ENCODE assay signal across 1 cellular context in the genomic region with DNA sequence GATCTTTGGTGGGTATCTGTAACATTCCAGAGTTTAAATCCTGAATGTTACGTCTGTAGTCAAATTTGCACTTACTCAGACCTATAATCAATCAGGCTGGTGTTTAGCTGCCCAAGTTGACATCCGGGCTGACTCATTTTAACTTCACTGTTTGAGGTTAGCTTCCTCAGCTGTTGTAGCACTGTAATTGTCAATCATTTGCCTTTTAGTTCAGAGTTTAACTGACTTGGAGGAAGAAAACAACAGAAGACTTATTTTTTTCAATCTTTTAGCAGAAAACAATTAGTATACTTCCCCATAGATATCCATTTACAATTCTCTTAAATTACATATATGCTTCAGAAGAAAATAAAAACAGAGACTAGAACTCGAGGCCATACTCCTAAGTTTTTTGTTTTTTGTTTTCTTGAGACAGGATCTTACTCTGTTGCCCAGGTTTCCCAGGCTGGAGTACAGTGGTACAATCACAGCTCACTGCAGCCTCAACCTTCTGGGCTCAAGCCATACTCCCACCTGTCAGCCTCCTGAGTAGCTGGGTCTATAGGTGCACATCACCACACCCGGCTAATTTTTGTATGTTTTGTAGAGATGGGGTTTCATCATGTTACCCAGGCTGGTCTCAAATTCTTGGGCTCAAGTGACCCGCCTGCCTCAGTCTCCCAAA.
TF ChIP-seq lines count a peak whose summit lies in the region.

No MANE protein-coding gene starts in this region.

TF ChIP-seq in SK-N-SH, 30 proteins besides CTCF, POLR2A, EP300 and RAD21 (continued from another document):
- peak; percentile 77; the same call in 1 of the 2 replicates for TF ChIP-seq ZBTB33 (IDR thresholded peaks at IDR 0.05; ENCODE audit: borderline replicate concordance, low read depth)
- no peak for TF ChIP-seq IRF3 (IDR thresholded peaks at IDR 0.05; ENCODE audit: low read depth, low read length)
- no peak for TF ChIP-seq CHD2 (IDR thresholded peaks at IDR 0.05; ENCODE audit: low read length, partially characterized antibody)
- no peak for TF ChIP-seq RCOR1 (IDR thresholded peaks at IDR 0.05; ENCODE audit: low read length)
- peak; percentile 57; the same call in 1 of the 2 replicates for TF ChIP-seq MAX (IDR thresholded peaks at IDR 0.05; ENCODE audit: low read depth)
- TF ChIP-seq TEAD4 (IDR thresholded peaks at IDR 0.05; ENCODE audit: borderline replicate concordance, insufficient read depth) = peak; percentile 82
- TF ChIP-seq JUND (IDR thresholded peaks at IDR 0.05) = peak; percentile 99
- TF ChIP-seq MEF2A (IDR thresholded peaks at IDR 0.05; ENCODE audit: borderline replicate concordance, low read depth) = peak; percentile 86
- TF ChIP-seq USF1 (IDR thresholded peaks at IDR 0.05; ENCODE audit: borderline replicate concordance, low read depth) = no peak
- no peak for TF ChIP-seq FOXJ3 (CRISPR knock-in tag; IDR thresholded peaks at IDR 0.05)
- TF ChIP-seq POLR2AphosphoS5 (IDR thresholded peaks at IDR 0.05; ENCODE audit: low read depth, low read length) = peak; percentile 73; the same call in 1 of the 2 replicates
